In genomic region chr13:33817843-33818661, GRCh38 we compare ENCODE assay signal across 8 cellular contexts. TPM values are rescaled to one million over a fixed set of nuclear protein-coding genes. Genes with fewer than 3 reads are reported as not detected.
A peak's percentile ranks its signal among the peaks of the same experiment; 100 is the strongest.
DNase-seq lines count a peak whose midpoint lies in the region; ATAC-seq, FAIRE-seq and TF ChIP-seq lines count a peak whose summit lies in the region.

A gene with protein sequence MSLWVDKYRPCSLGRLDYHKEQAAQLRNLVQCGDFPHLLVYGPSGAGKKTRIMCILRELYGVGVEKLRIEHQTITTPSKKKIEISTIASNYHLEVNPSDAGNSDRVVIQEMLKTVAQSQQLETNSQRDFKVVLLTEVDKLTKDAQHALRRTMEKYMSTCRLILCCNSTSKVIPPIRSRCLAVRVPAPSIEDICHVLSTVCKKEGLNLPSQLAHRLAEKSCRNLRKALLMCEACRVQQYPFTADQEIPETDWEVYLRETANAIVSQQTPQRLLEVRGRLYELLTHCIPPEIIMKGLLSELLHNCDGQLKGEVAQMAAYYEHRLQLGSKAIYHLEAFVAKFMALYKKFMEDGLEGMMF (plus strand): TSS chr13:33818149. CDS start chr13:33818179, 30 bp downstream.

- no peaks in the 10 kb centered on the region for H3K27me3 Mint-ChIP-seq in activated T-cell treated with anti-CD3 and anti-CD28 coated beads, Interleukin-2, amount 50 U/mL, for 72 hours (ENCODE audit: low read depth)

- H3K4me1 ChIP-seq in esophagus muscularis mucosa, result peaks cover 3 to 15% (median 11%) of the 10 kb centered on the region in 4 donors

- ATAC-seq in GM21737 (IDR thresholded peaks at IDR 0.05; ENCODE audit: unreplicated experiment), result peak; percentile 93
- peak; percentile 97 to 99 for ATAC-seq in activated T-cell treated with anti-CD3 and anti-CD28 coated beads, Interleukin-2, amount 50 U/mL, for 72 hours (replicated peaks in 1 of 2)

- H3K27ac ChIP-seq in KOPT-K1 (ENCODE audit: low read depth, low read length, poor library complexity, severe bottlenecking) (peak within 1 kb of the TSS; percentile 90), esophagus muscularis mucosa (replicated peaks in 1 of 4) (peak within 1 kb of the TSS; percentile 63 to 77 (median 70))

- peak within 1 kb of the TSS; percentile 59 to 84 (median 76) for H3K4me3 ChIP-seq in esophagus muscularis mucosa

- intact Hi-C loops in esophagus muscularis mucosa (cut with DNase I), result no loop called here

- peaks cover 11 to 27% of the 10 kb centered on the region in 2 donors for H3K36me3 Mint-ChIP-seq in activated T-cell treated with anti-CD3 and anti-CD28 coated beads, Interleukin-2, amount 50 U/mL, for 72 hours (ENCODE audit: insufficient read depth in 2 of 2)

- DNase-seq in DMS53 treated with DMSO at 0.1 percent for 48 hours (lab: John Stamatoyannopoulos, UW; ENCODE audit: unreplicated experiment) (peak; percentile 87), RCC 7860 (ENCODE audit: low spot score) (peak; percentile 77), esophagus muscularis mucosa (ENCODE audit: extremely low spot score) (peak; percentile 97), myocyte (ENCODE audit: low read depth) (peak; percentile 98)
- DNase-seq in activated T-cell treated with anti-CD3 and anti-CD28 coated beads, Interleukin-2, amount 50 U/mL, for 72 hours, result peak; percentile 93
- DNase-seq in stimulated activated CD8-positive, alpha-beta memory T cell treated with anti-CD3 and anti-CD28 coated beads, Interleukin-7, amount 100 ng/mL, for 48 hours (ENCODE audit: extremely low read depth in 1 of 2, low read depth in 1 of 2), result peak; percentile 80 to 90

- WGBS in esophagus muscularis mucosa, result 1% methylated on average over 48 of the region's 52 CpGs

- no peak for TF ChIP-seq EP300 in esophagus muscularis mucosa (IDR thresholded peaks at IDR 0.05)

- no peaks in the 10 kb centered on the region for H3K27me3 ChIP-seq in esophagus muscularis mucosa

- peak within 1 kb of the TSS; percentile 97 for H3K4me3 Mint-ChIP-seq in activated T-cell treated with anti-CD3 and anti-CD28 coated beads, Interleukin-2, amount 50 U/mL, for 72 hours

- H3K9me3 Mint-ChIP-seq in activated T-cell treated with anti-CD3 and anti-CD28 coated beads, Interleukin-2, amount 50 U/mL, for 72 hours, result no peaks in the 10 kb centered on the region

- H3K36me3 ChIP-seq in KOPT-K1 (ENCODE audit: insufficient read depth, low read length) (peaks cover 33% of the 10 kb centered on the region), esophagus muscularis mucosa (no peaks in the 10 kb centered on the region)

- H3K9me3 ChIP-seq in KOPT-K1 (ENCODE audit: insufficient read depth, low read length, poor library complexity, severe bottlenecking), result no peaks in the 10 kb centered on the region
- no peaks in the 10 kb centered on the region for H3K9me3 ChIP-seq in esophagus muscularis mucosa

- H3K27ac Mint-ChIP-seq in activated T-cell treated with anti-CD3 and anti-CD28 coated beads, Interleukin-2, amount 50 U/mL, for 72 hours, result peak within 1 kb of the TSS; percentile 99

- FAIRE-seq in RCC 7860 (lab: Jason Lieb, UNC), result peak; percentile 70

- no peak for TF ChIP-seq POLR2A in esophagus muscularis mucosa (IDR thresholded peaks at IDR 0.05; ENCODE audit: low read depth)

- peaks cover 40% of the 10 kb centered on the region for H3K4me1 Mint-ChIP-seq in activated T-cell treated with anti-CD3 and anti-CD28 coated beads, Interleukin-2, amount 50 U/mL, for 72 hours (ENCODE audit: low read depth)

- TF ChIP-seq CTCF in esophagus muscularis mucosa (IDR thresholded peaks at IDR 0.05), result peak in 1 of 3 experiments; percentile 29

RNA-seq across cellular contexts. Expression of the gene that starts here (rescaled TPM):
- total RNA-seq in activated T-cell treated with anti-CD3 and anti-CD28 coated beads, Interleukin-2, amount 50 U/mL, for 72 hours, result 10 to 100 TPM; 39.6 to 47.7 TPM
- 1 to 10 TPM; 4.2 to 5.6 (median 4.7) TPM for total RNA-seq in esophagus muscularis mucosa
- 3.9 and 5.7 TPM in 2 replicates for total RNA-seq in myocyte
- polyA plus RNA-seq in myocyte (2012), result 1.5 TPM

Comparison
In these comparisons a context has a peak if more than half of its experiments do, and no peak if none do; other contexts are left out.
1. Peak in every context shown above with its lines: DNase-seq, ATAC-seq, H3K4me3 ChIP-seq and H3K27ac ChIP-seq.